Comparison of ENCODE assay signal across 10 cellular contexts in the genomic region with DNA sequence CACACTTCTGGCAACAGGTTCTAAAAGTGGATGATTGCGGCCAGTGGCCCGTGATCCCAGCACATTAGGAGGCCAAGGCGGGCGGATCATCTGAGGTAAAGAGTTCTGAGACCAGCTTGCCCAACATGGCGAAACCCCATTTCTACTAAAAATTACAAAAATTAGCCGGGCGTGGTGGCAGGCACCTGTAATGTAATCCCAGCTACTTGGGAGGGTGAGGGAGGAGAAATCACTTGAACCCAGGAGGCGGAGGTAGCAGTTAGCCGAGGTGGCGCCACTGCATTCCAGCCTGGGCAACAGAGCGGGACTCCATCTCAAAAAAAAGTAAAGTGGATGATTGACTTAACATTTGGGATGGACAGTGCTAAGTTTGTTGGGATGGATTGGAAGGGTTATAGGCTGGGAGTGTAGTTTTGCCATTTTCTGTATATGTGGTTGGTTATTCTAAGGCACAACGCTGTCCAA. TPM values are rescaled to one million over a fixed set of nuclear protein-coding genes. Genes with fewer than 3 reads are reported as not detected.
A peak's percentile ranks its signal among the peaks of the same experiment; 100 is the strongest.
DNase-seq lines count a peak whose midpoint lies in the region; ATAC-seq and TF ChIP-seq lines count a peak whose summit lies in the region.
"Had no signal": no experiment of that assay in that cellular context is flagged by ENCODE, and none has a peak within 500 bp of the region (broad histone marks: within the 10 kb centered on the region; RNA-seq: fewer than 3 reads in every experiment).

No MANE protein-coding gene starts in this region.

- 66 to 69% methylated on average over 12 of the region's 12 CpGs for WGBS in aorta, 2 donors

- no peak for TF ChIP-seq CTCF in kidney epithelial cell (IDR thresholded peaks at IDR 0.05; ENCODE audit: insufficient read depth, low read length, poor library complexity, severe bottlenecking)

- H3K36me3 ChIP-seq in kidney epithelial cell (ENCODE audit: control insufficient read depth, insufficient read depth, low read length) (no peaks in the 10 kb centered on the region), subcutaneous abdominal adipose tissue (ENCODE audit: control insufficient read depth in 5 of 5, insufficient read depth in 5 of 5, low read length in 5 of 5) (peaks cover 0 to 2% (median 0%) of the 10 kb centered on the region in 5 donors), aorta (ENCODE audit: control insufficient read depth in 1 of 2, insufficient read depth in 2 of 2, low read length in 1 of 2) (no peaks in the 10 kb centered on the region)

- H3K4me1 Mint-ChIP-seq in activated naive CD4-positive, alpha-beta T cell treated with anti-CD3 and anti-CD28 coated beads for 36 hours (ENCODE audit: low read depth): peaks cover 65% of the 10 kb centered on the region
- H3K4me1 Mint-ChIP-seq in activated CD8-positive, alpha-beta T cell treated with anti-CD3 and anti-CD28 coated beads, Interleukin-2, amount 10 ng/mL, durations not matched to agents 7 days and 5 days (ENCODE audit: low read depth): peaks cover 63% of the 10 kb centered on the region

- H3K27ac Mint-ChIP-seq in activated naive CD4-positive, alpha-beta T cell treated with anti-CD3 and anti-CD28 coated beads for 36 hours: no peak overlapping the region
- H3K27ac Mint-ChIP-seq in activated naive CD4-positive, alpha-beta T cell treated with anti-CD3 and anti-CD28 coated beads, Interleukin-2, amount 50 U/mL, for 72 hours: peak overlapping the region in 1 of 2 donors; percentile 87
- H3K27ac Mint-ChIP-seq in activated CD8-positive, alpha-beta T cell treated with anti-CD3 and anti-CD28 coated beads, Interleukin-2, amount 10 ng/mL, durations not matched to agents 7 days and 5 days: no peak overlapping the region

- peak overlapping the region; percentile 34 for H3K4me3 Mint-ChIP-seq in activated naive CD4-positive, alpha-beta T cell treated with anti-CD3 and anti-CD28 coated beads for 36 hours
- H3K4me3 Mint-ChIP-seq in activated CD8-positive, alpha-beta T cell treated with anti-CD3 and anti-CD28 coated beads, Interleukin-2, amount 10 ng/mL, durations not matched to agents 7 days and 5 days: peak overlapping the region; percentile 1

- H3K4me3 ChIP-seq in kidney epithelial cell (ENCODE audit: low read depth, low read length) (peak overlapping the region; percentile 11), subcutaneous abdominal adipose tissue (ENCODE audit: low read depth in 1 of 5, low read length in 5 of 5) (no peak overlapping the region), aorta (ENCODE audit: low read length in 2 of 2) (no peak overlapping the region)
- H3K4me3 ChIP-seq: body of pancreas had no signal

- H3K9me3 ChIP-seq in subcutaneous abdominal adipose tissue (ENCODE audit: control insufficient read depth in 5 of 5, low read length in 5 of 5) (no peaks in the 10 kb centered on the region), aorta (ENCODE audit: control insufficient read depth, low read length) (no peaks in the 10 kb centered on the region)
- H3K9me3 ChIP-seq: body of pancreas had no signal

- POLR2A ChIA-PET in activated CD8-positive, alpha-beta T cell treated with anti-CD3 and anti-CD28 coated beads, Interleukin-2, amount 10 ng/mL, durations not matched to agents 7 days and 5 days (lab: Charles Lee): interaction anchor here (1.3 to 5.5 kb wide), 3 partner anchors 8 to 45 kb away, joined by 6 to 64 read pairs (median 61); no protein-coding TSS in a partner anchor

- H3K4me1 ChIP-seq in subcutaneous abdominal adipose tissue (ENCODE audit: control insufficient read depth in 5 of 5, insufficient read depth in 5 of 5, low read length in 5 of 5) (peaks cover 5 to 62% (median 60%) of the 10 kb centered on the region in 5 donors), aorta (ENCODE audit: control insufficient read depth in 1 of 2, insufficient read depth in 2 of 2, low read length in 2 of 2) (no peaks in the 10 kb centered on the region)

- peak overlapping the region; percentile 99 for H3K27ac ChIP-seq in subcutaneous abdominal adipose tissue (ENCODE audit: low read depth, low read length)
- H3K27ac ChIP-seq in aorta (ENCODE audit: low read depth in 1 of 2, low read length in 2 of 2): no peak overlapping the region

- CTCF ChIA-PET in activated naive CD4-positive, alpha-beta T cell treated with anti-CD3 and anti-CD28 coated beads for 36 hours (lab: Charles Lee): interaction anchor here (1.0 kb wide), 1 partner anchor 10 kb away, joined by 5 read pairs; no protein-coding TSS in a partner anchor
- CTCF ChIA-PET in activated CD8-positive, alpha-beta T cell treated with anti-CD3 and anti-CD28 coated beads, Interleukin-2, amount 10 ng/mL, durations not matched to agents 7 days and 5 days (lab: Charles Lee): interaction anchor here (0.8 to 1.5 kb wide), 4 partner anchors 8 to 45 kb away, joined by 3 to 4 read pairs (median 4); a partner anchor contains a TSS

- no peaks in the 10 kb centered on the region for H3K9me3 Mint-ChIP-seq in activated naive CD4-positive, alpha-beta T cell treated with anti-CD3 and anti-CD28 coated beads for 36 hours
- H3K9me3 Mint-ChIP-seq in activated naive CD4-positive, alpha-beta T cell treated with anti-CD3 and anti-CD28 coated beads, Interleukin-2, amount 50 U/mL, for 72 hours: no peaks in the 10 kb centered on the region
- H3K9me3 Mint-ChIP-seq in activated CD8-positive, alpha-beta T cell treated with anti-CD3 and anti-CD28 coated beads, Interleukin-2, amount 10 ng/mL, durations not matched to agents 7 days and 5 days (ENCODE audit: insufficient read depth): no peaks in the 10 kb centered on the region

- no peak overlapping the region for H3K9ac ChIP-seq in subcutaneous abdominal adipose tissue (ENCODE audit: low read length in 5 of 5)

- peaks cover 33% of the 10 kb centered on the region for H3K36me3 Mint-ChIP-seq in activated naive CD4-positive, alpha-beta T cell treated with anti-CD3 and anti-CD28 coated beads for 36 hours (ENCODE audit: low read depth)
- H3K36me3 Mint-ChIP-seq in activated naive CD4-positive, alpha-beta T cell treated with anti-CD3 and anti-CD28 coated beads, Interleukin-2, amount 50 U/mL, for 72 hours: peaks cover 19 to 21% of the 10 kb centered on the region in 2 donors
- peaks cover 43% of the 10 kb centered on the region for H3K36me3 Mint-ChIP-seq in activated CD8-positive, alpha-beta T cell treated with anti-CD3 and anti-CD28 coated beads, Interleukin-2, amount 10 ng/mL, durations not matched to agents 7 days and 5 days (ENCODE audit: low read depth)

- no peak for ATAC-seq in activated naive CD4-positive, alpha-beta T cell treated with anti-CD3 and anti-CD28 coated beads, Interleukin-2, amount 50 U/mL, for 72 hours
- no peak for ATAC-seq in activated CD8-positive, alpha-beta T cell treated with anti-CD3 and anti-CD28 coated beads, Interleukin-2, amount 10 ng/mL, durations not matched to agents 7 days and 5 days
- no peak for ATAC-seq in aorta (ENCODE audit: low FRiP score)
- ATAC-seq: body of pancreas had no signal

- H3K27me3 ChIP-seq in kidney epithelial cell (ENCODE audit: control insufficient read depth, insufficient read depth, low read length) (no peaks in the 10 kb centered on the region), subcutaneous abdominal adipose tissue (ENCODE audit: control insufficient read depth in 5 of 5, insufficient read depth in 4 of 5, low read length in 5 of 5) (no peaks in the 10 kb centered on the region), aorta (ENCODE audit: control insufficient read depth in 1 of 2, insufficient read depth in 2 of 2, low read length in 1 of 2) (no peaks in the 10 kb centered on the region)
- H3K27me3 ChIP-seq: body of pancreas had no signal

- no peaks in the 10 kb centered on the region for H3K27me3 Mint-ChIP-seq in activated naive CD4-positive, alpha-beta T cell treated with anti-CD3 and anti-CD28 coated beads for 36 hours (ENCODE audit: low read depth)
- H3K27me3 Mint-ChIP-seq in activated CD8-positive, alpha-beta T cell treated with anti-CD3 and anti-CD28 coated beads, Interleukin-2, amount 10 ng/mL, durations not matched to agents 7 days and 5 days (ENCODE audit: low read depth): no peaks in the 10 kb centered on the region

- DNase-seq in activated naive CD4-positive, alpha-beta T cell treated with anti-CD3 and anti-CD28 coated beads for 36 hours: no peak
- DNase-seq in activated naive CD4-positive, alpha-beta T cell treated with anti-CD3 and anti-CD28 coated beads, Interleukin-2, amount 50 U/mL, for 72 hours (ENCODE audit: low spot score in 2 of 2): no peak
- no peak for DNase-seq in activated CD8-positive, alpha-beta T cell treated with anti-CD3 and anti-CD28 coated beads, Interleukin-2, amount 10 ng/mL, durations not matched to agents 7 days and 5 days
- DNase-seq in kidney epithelial cell (ENCODE audit: low read depth) (no peak), NCI-H345 treated with DMSO at 0.1 percent for 48 hours (lab: John Stamatoyannopoulos, UW; ENCODE audit: unreplicated experiment) (no peak), aorta (no peak)
- no peak for DNase-seq in stimulated activated naive CD4-positive, alpha-beta T cell (lab: John Stamatoyannopoulos, UW)
- DNase-seq: activated CD4-positive, CD25-positive, alpha-beta regulatory T cell; body of pancreas had no signal

- intact Hi-C loops in activated naive CD4-positive, alpha-beta T cell treated with anti-CD3 and anti-CD28 coated beads for 36 hours (cut with micrococcal nuclease): loop anchor here (10.0 kb wide), 4 partner anchors 832 to 1542 kb away; a partner anchor contains a TSS
- intact Hi-C loops in aorta (cut with DNase I): loop anchor here in 1 of 2 donors (5.0 kb wide), 1 partner anchor 45 kb away; a partner anchor contains a TSS

RNA-seq across cellular contexts. Expression of a gene that starts 3.4 kb away (rescaled TPM):
- 100 to 1,000 TPM; 137 to 164 TPM for total RNA-seq in activated naive CD4-positive, alpha-beta T cell treated with anti-CD3 and anti-CD28 coated beads for 36 hours
- total RNA-seq in activated naive CD4-positive, alpha-beta T cell treated with anti-CD3 and anti-CD28 coated beads, Interleukin-2, amount 50 U/mL, for 72 hours: 100 to 1,000 TPM; 160 to 182 TPM
- total RNA-seq in activated CD8-positive, alpha-beta T cell treated with anti-CD3 and anti-CD28 coated beads, Interleukin-2, amount 10 ng/mL, durations not matched to agents 7 days and 5 days: 100 to 1,000 TPM; 174 to 176 TPM
- total RNA-seq in kidney epithelial cell (219 and 266 TPM in 2 replicates), aorta (100 to 1,000 TPM; 183 to 194 TPM)
- polyA plus RNA-seq in aorta: 100 to 1,000 TPM; 104 to 163 TPM

RNA-seq across cellular contexts. Expression of a gene that starts 44.8 kb away (rescaled TPM):
- total RNA-seq in activated naive CD4-positive, alpha-beta T cell treated with anti-CD3 and anti-CD28 coated beads for 36 hours: 10 to 100 TPM; 68.8 to 74.3 TPM
- 100 to 1,000 TPM in 1 of 2 donors, 10 to 100 TPM in 1; 85.7 to 111 TPM for total RNA-seq in activated naive CD4-positive, alpha-beta T cell treated with anti-CD3 and anti-CD28 coated beads, Interleukin-2, amount 50 U/mL, for 72 hours
- total RNA-seq in activated CD8-positive, alpha-beta T cell treated with anti-CD3 and anti-CD28 coated beads, Interleukin-2, amount 10 ng/mL, durations not matched to agents 7 days and 5 days: 10 to 100 TPM; 90.7 to 93.5 TPM
- total RNA-seq in kidney epithelial cell (63.0 and 72.9 TPM in 2 replicates), aorta (10 to 100 TPM; 77.6 to 82.1 TPM)
- polyA plus RNA-seq in aorta: 100 to 1,000 TPM; 102 to 154 TPM
